ENCODE assay signal across 11 cellular contexts in genomic region chr7:90726120-90726519, GRCh38.
A peak's percentile ranks its signal among the peaks of the same experiment; 100 is the strongest.
DNase-seq lines count a peak whose midpoint lies in the region; ATAC-seq and TF ChIP-seq lines count a peak whose summit lies in the region.
"Had no signal": no experiment of that assay in that cellular context is flagged by ENCODE, and none has a peak within 500 bp of the region (broad histone marks: within the 10 kb centered on the region; RNA-seq: fewer than 3 reads in every experiment).

No MANE protein-coding gene starts in this region.

- ATAC-seq in left ventricle myocardium superior (no peak), RWPE2 (ENCODE audit: low read depth) (no peak)

- H3K9me3 ChIP-seq in cardiac muscle cell (ENCODE audit: low read depth) (no peaks in the 10 kb centered on the region), RWPE2 (ENCODE audit: severe bottlenecking) (peaks cover 5% of the 10 kb centered on the region), iPS-20b (ENCODE audit: insufficient read depth, low read depth, low read length) (peaks cover 5% of the 10 kb centered on the region; the same call in 1 of the 2 replicates), transverse colon (no peaks in the 10 kb centered on the region)

- DNase-seq in cardiac muscle cell (ENCODE audit: low read depth in 1 of 2, low spot score in 1 of 2) (peak in 1 of 2 donors; percentile 22), left ventricle myocardium superior (no peak), RWPE2 (ENCODE audit: low spot score) (no peak), transverse colon (no peak), NCI-H510A (lab: John Stamatoyannopoulos, UW) (no peak), activated T-cell treated with anti-CD3 and anti-CD28 coated beads for 4 hours (no peak)
- no peak for DNase-seq in activated CD4-positive, alpha-beta T cell treated with anti-CD3 and anti-CD28 coated beads for 48 hours
- DNase-seq: activated gamma-delta T cell; effector CD4-positive, alpha-beta T cell; GF-D8 had no signal

- intact Hi-C loops in left ventricle myocardium superior (cut with micrococcal nuclease) = no loop called here
- intact Hi-C loops in transverse colon (cut with DNase I; ENCODE audit: low total_unique reads) = no loop called here

- in situ Hi-C loops in transverse colon (cut with MboI; ENCODE audit: low pct_ligation_motif_present in 1 of 4, low pct_unique_long_range_greater_than_20kb in 1 of 4, low sequenced_read_pairs in 3 of 4) = no loop called here

- no peak overlapping the region for H3K9ac ChIP-seq in iPS-20b (ENCODE audit: low read depth, low read length)

- no peak for TF ChIP-seq CTCF in cardiac muscle cell (IDR thresholded peaks at IDR 0.05; ENCODE audit: low read depth, low read length)
- TF ChIP-seq CTCF in RWPE2 (IDR thresholded peaks at IDR 0.05; ENCODE audit: poor library complexity, severe bottlenecking) = no peak
- TF ChIP-seq CTCF in transverse colon (IDR thresholded peaks at IDR 0.05) = no peak

- no peaks in the 10 kb centered on the region for H3K27me3 ChIP-seq in cardiac muscle cell
- H3K27me3 ChIP-seq in RWPE2 (ENCODE audit: insufficient read depth, poor library complexity, severe bottlenecking) = no peaks in the 10 kb centered on the region
- H3K27me3 ChIP-seq in iPS-20b (ENCODE audit: insufficient read depth, low read length) = no peaks in the 10 kb centered on the region
- no peaks in the 10 kb centered on the region for H3K27me3 ChIP-seq in transverse colon

- TF ChIP-seq POLR2A in transverse colon (IDR thresholded peaks at IDR 0.05) = no peak

- H3K4me1 ChIP-seq in cardiac muscle cell (ENCODE audit: low read depth) (peaks cover 30% of the 10 kb centered on the region), RWPE2 (ENCODE audit: insufficient read depth, poor library complexity, severe bottlenecking) (peaks cover 7% of the 10 kb centered on the region), iPS-20b (ENCODE audit: insufficient read depth, low read length) (peaks cover 14% of the 10 kb centered on the region), transverse colon (peaks cover 14 to 32% (median 19%) of the 10 kb centered on the region in 4 donors)

- TF ChIP-seq EP300 in transverse colon (IDR thresholded peaks at IDR 0.05; ENCODE audit: low read depth) = no peak

- H3K36me3 ChIP-seq in cardiac muscle cell (no peaks in the 10 kb centered on the region), RWPE2 (ENCODE audit: low read depth) (peaks cover 6% of the 10 kb centered on the region), iPS-20b (ENCODE audit: insufficient read depth, low read depth, low read length) (no peaks in the 10 kb centered on the region), transverse colon (no peaks in the 10 kb centered on the region)

- peak overlapping the region; percentile 87 for H3K27ac ChIP-seq in cardiac muscle cell
- peak overlapping the region; percentile 3 for H3K27ac ChIP-seq in RWPE2 (ENCODE audit: poor library complexity, severe bottlenecking)
- H3K27ac ChIP-seq in iPS-20b (ENCODE audit: low read length) = no peak overlapping the region
- peak overlapping the region in 3 of 4 donors; percentile 21 to 38 (median 26) for H3K27ac ChIP-seq in transverse colon

- H3K4me3 ChIP-seq in cardiac muscle cell (no peak overlapping the region), RWPE2 (ENCODE audit: severe bottlenecking) (no peak overlapping the region), iPS-20b (ENCODE audit: low read length) (0 out of 2 replicates have a peak overlapping the region, but pooled peaks have one; percentile 12), transverse colon (no peak overlapping the region)

- WGBS in transverse colon (ENCODE audit: low coverage in 1 of 2), 2 donors = 40 to 41% methylated on average over 2 of the region's 2 CpGs
